Comparison of ENCODE assay signal across 13 cellular contexts in genomic region chr13:19681517-19681916, GRCh38. TPM values are rescaled to one million over a fixed set of nuclear protein-coding genes. Genes with fewer than 3 reads are reported as not detected.
DNase-seq lines count a peak whose midpoint lies in the region.
"Had no signal": no experiment of that assay in that cellular context is flagged by ENCODE, and none has a peak within 500 bp of the region (broad histone marks: within the 10 kb centered on the region; RNA-seq: fewer than 3 reads in every experiment).

No MANE protein-coding gene starts in this region.

- peaks cover 10% of the 10 kb centered on the region for H3K36me3 Mint-ChIP-seq in activated CD4-positive, alpha-beta T cell treated with anti-CD3 and anti-CD28 coated beads, Interleukin-2, amount 10 ng/mL, durations not matched to agents 24 days and 14 days (ENCODE audit: low read depth)

- H3K4me3 Mint-ChIP-seq in activated CD4-positive, alpha-beta T cell treated with anti-CD3 and anti-CD28 coated beads, Interleukin-2, amount 10 ng/mL, durations not matched to agents 24 days and 14 days, result no peak overlapping the region
- H3K4me3 Mint-ChIP-seq: CD14-positive monocyte, mesothelial cell of epicardium had no signal

- peak; percentile 55 for DNase-seq in activated CD4-positive, alpha-beta T cell treated with anti-CD3 and anti-CD28 coated beads, Interleukin-2, amount 10 ng/mL, durations not matched to agents 24 days and 14 days
- no peak for DNase-seq in activated CD4-positive, alpha-beta T cell treated with anti-CD3 and anti-CD28 coated beads for 1 hour
- peak; percentile 1 for DNase-seq in NCI-H69 (lab: John Stamatoyannopoulos, UW)
- peak; percentile 11 to 74 for DNase-seq in dermis microvascular lymphatic vessel endothelial cell (ENCODE audit: low read depth in 2 of 2)
- peak; percentile 5 for DNase-seq in pulmonary artery endothelial cell (ENCODE audit: low read depth, low spot score)
- DNase-seq in SIG-M5 treated with dmso at 0.1 percent for 504 hours (lab: John Stamatoyannopoulos, UW; ENCODE audit: unreplicated experiment), result no peak
- no peak for DNase-seq in NCI-H774 (lab: John Stamatoyannopoulos, UW)
- no peak for DNase-seq in activated gamma-delta T cell treated with Interleukin-2 at 50 U/mL for 16 hours
- DNase-seq: heart left ventricle, NCI-H2029 treated with DMSO at 0.1 percent for 48 hours, small intestine had no signal

- H3K27ac Mint-ChIP-seq in activated CD4-positive, alpha-beta T cell treated with anti-CD3 and anti-CD28 coated beads, Interleukin-2, amount 10 ng/mL, durations not matched to agents 24 days and 14 days, result peak overlapping the region; percentile 34
- H3K27ac Mint-ChIP-seq: mesothelial cell of epicardium had no signal

- intact Hi-C loops in activated CD4-positive, alpha-beta T cell treated with anti-CD3 and anti-CD28 coated beads, Interleukin-2, amount 10 ng/mL, durations not matched to agents 24 days and 14 days (cut with micrococcal nuclease), result no loop called here

- H3K27me3 Mint-ChIP-seq in activated CD4-positive, alpha-beta T cell treated with anti-CD3 and anti-CD28 coated beads, Interleukin-2, amount 10 ng/mL, durations not matched to agents 24 days and 14 days, result no peaks in the 10 kb centered on the region

- no peaks in the 10 kb centered on the region for H3K9me3 Mint-ChIP-seq in activated CD4-positive, alpha-beta T cell treated with anti-CD3 and anti-CD28 coated beads, Interleukin-2, amount 10 ng/mL, durations not matched to agents 24 days and 14 days
- H3K9me3 Mint-ChIP-seq: CD14-positive monocyte, mesothelial cell of epicardium had no signal

- H3K4me1 Mint-ChIP-seq in activated CD4-positive, alpha-beta T cell treated with anti-CD3 and anti-CD28 coated beads, Interleukin-2, amount 10 ng/mL, durations not matched to agents 24 days and 14 days, result peaks cover 18% of the 10 kb centered on the region
- H3K4me1 Mint-ChIP-seq: mesothelial cell of epicardium had no signal

RNA-seq across cellular contexts. Expression of gene MPHOSPH8, which starts 48.1 kb away (rescaled TPM):
- total RNA-seq in activated CD4-positive, alpha-beta T cell treated with anti-CD3 and anti-CD28 coated beads, Interleukin-2, amount 10 ng/mL, durations not matched to agents 24 days and 14 days, result 40.3 and 41.1 TPM in 2 replicates
- total RNA-seq in dermis microvascular lymphatic vessel endothelial cell (9.1 and 11.1 TPM in 2 replicates), pulmonary artery endothelial cell (14.1 and 18.7 TPM in 2 replicates)

Comparison
In these comparisons a context has a peak if more than half of its experiments do, and no peak if none do; other contexts are left out.
1. DNase-seq: peak in activated CD4-positive, alpha-beta T cell treated with anti-CD3 and anti-CD28 coated beads, Interleukin-2, amount 10 ng/mL, durations not matched to agents 24 days and 14 days (single experiment), NCI-H69 (single experiment), dermis microvascular lymphatic vessel endothelial cell (2 of 2) and pulmonary artery endothelial cell (single experiment); none in activated CD4-positive, alpha-beta T cell treated with anti-CD3 and anti-CD28 coated beads for 1 hour (single experiment), SIG-M5 treated with dmso at 0.1 percent for 504 hours (single experiment), NCI-H774 (single experiment) and activated gamma-delta T cell treated with Interleukin-2 at 50 U/mL for 16 hours (single experiment).